35 cellular contexts compared by ENCODE assay signal in genomic region chr7:46320956-46321355, GRCh38.
A peak's percentile ranks its signal among the peaks of the same experiment; 100 is the strongest.
DNase-seq lines count a peak whose midpoint lies in the region; ATAC-seq, FAIRE-seq and TF ChIP-seq lines count a peak whose summit lies in the region.
"Had no signal": no experiment of that assay in that cellular context is flagged by ENCODE, and none has a peak within 500 bp of the region (broad histone marks: within the 10 kb centered on the region; RNA-seq: fewer than 3 reads in every experiment).

No MANE protein-coding gene starts in this region.

- H3K27ac Mint-ChIP-seq in activated CD8-positive, alpha-beta T cell treated with anti-CD3 and anti-CD28 coated beads for 36 hours, result no peak overlapping the region
- H3K27ac Mint-ChIP-seq: activated B cell treated with CpG ODN at 0.5 μM for 24 hours; activated CD4-positive, alpha-beta T cell treated with anti-CD3 and anti-CD28 coated beads, Interleukin-2, amount 10 ng/mL, durations not matched to agents 7 days and 5 days; activated naive CD8-positive, alpha-beta T cell treated with anti-CD3 and anti-CD28 coated beads for 36 hours; activated T-cell treated with anti-CD3 and anti-CD28 coated beads, Interleukin-2, amount 50 U/mL, for 24 hours; CD14-positive monocyte; naive thymus-derived CD8-positive, alpha-beta T cell had no signal

- H3K9me3 ChIP-seq in HepG2 (ENCODE audit: low read length) (no peaks in the 10 kb centered on the region), right lobe of liver (no peaks in the 10 kb centered on the region), mesenchymal stem cell (ENCODE audit: control insufficient read depth, low read length) (no peaks in the 10 kb centered on the region)
- H3K9me3 ChIP-seq: Caco-2, heart right ventricle, prostate gland, transverse colon had no signal

- no peaks in the 10 kb centered on the region for H3K27me3 Mint-ChIP-seq in activated CD8-positive, alpha-beta T cell treated with anti-CD3 and anti-CD28 coated beads for 36 hours
- H3K27me3 Mint-ChIP-seq: activated B cell treated with CpG ODN at 0.5 μM for 24 hours; activated CD4-positive, alpha-beta T cell treated with anti-CD3 and anti-CD28 coated beads, Interleukin-2, amount 10 ng/mL, durations not matched to agents 7 days and 5 days; activated T-cell treated with anti-CD3 and anti-CD28 coated beads, Interleukin-2, amount 50 U/mL, for 24 hours had no signal

- H2BK15ac ChIP-seq in mesenchymal stem cell (ENCODE audit: low read depth, poor library complexity, severe bottlenecking), result no peak overlapping the region

- DNase-seq in HepG2 (ENCODE audit: low spot score), result no peak
- no peak for DNase-seq in right lobe of liver
- peak; percentile 14 for DNase-seq in dermis blood vessel endothelial cell
- peak; percentile 82 for DNase-seq in mesenchymal stem cell
- no peak for DNase-seq in medulla oblongata (ENCODE audit: extremely low spot score)
- DNase-seq in activated CD8-positive, alpha-beta T cell treated with anti-CD3 and anti-CD28 coated beads for 36 hours, result no peak
- no peak for DNase-seq in frontal cortex (ENCODE audit: low spot score in 2 of 2)
- DNase-seq: 8988T; activated B cell treated with CpG ODN at 0.5 μM for 24 hours; activated CD4-positive, alpha-beta T cell treated with anti-CD3 and anti-CD28 coated beads, Interleukin-2, amount 10 ng/mL, durations not matched to agents 7 days and 5 days; activated gamma-delta T cell; activated naive CD8-positive, alpha-beta T cell treated with anti-CD3 and anti-CD28 coated beads for 36 hours; activated T-cell treated with anti-CD3 and anti-CD28 coated beads, Interleukin-2, amount 50 U/mL, for 24 hours; Caco-2; DMS79 treated with DMSO at 0.1 percent for 48 hours; dorsolateral prefrontal cortex; heart right ventricle; KG1; midbrain; naive thymus-derived CD8-positive, alpha-beta T cell; NCI-H1105; NCI-H187; NCI-H2171; nucleus accumbens; stimulated activated CD4-positive, alpha-beta T cell treated with anti-CD3 and anti-CD28 coated beads, Interleukin-15, amount 100 ng/mL, for 24 hours; stimulated activated CD4-positive, alpha-beta T cell treated with anti-CD3 and anti-CD28 coated beads, Interleukin-4, amount 100 ng/mL, for 4 hours; T-helper 1 cell; transverse colon had no signal

- H3K4me3 ChIP-seq in HepG2 (replicated peaks in 1 of 3; ENCODE audit: insufficient read depth in 1 of 3, low read depth in 2 of 3, low read length in 3 of 3) (no peak overlapping the region), right lobe of liver (no peak overlapping the region), mesenchymal stem cell (ENCODE audit: insufficient read depth in 1 of 2, low read depth in 1 of 2, low read length in 2 of 2) (no peak overlapping the region)
- H3K4me3 ChIP-seq: dorsolateral prefrontal cortex, GM23248, heart right ventricle, prostate gland, SK-N-MC, transverse colon had no signal

- 29% methylated on average over 3 of the region's 3 CpGs for WGBS in HepG2 (ENCODE audit: low lambda C conversion rate)
- 50% methylated on average over 2 of the region's 3 CpGs for WGBS in right lobe of liver (ENCODE audit: insufficient coverage, low coverage, low lambda C conversion rate, missing lambda C conversion rate)
- 31% methylated on average over 3 of the region's 3 CpGs for WGBS in mesenchymal stem cell

- H3K36me3 ChIP-seq in HepG2 (replicated peaks in 1 of 2; ENCODE audit: control insufficient read depth in 1 of 2, insufficient read depth in 2 of 2, low read length in 2 of 2) (no peaks in the 10 kb centered on the region), right lobe of liver (no peaks in the 10 kb centered on the region), mesenchymal stem cell (ENCODE audit: control insufficient read depth in 1 of 2, insufficient read depth in 2 of 2, low read depth in 1 of 2, low read length in 2 of 2) (no peaks in the 10 kb centered on the region)
- H3K36me3 ChIP-seq: heart right ventricle, prostate gland, transverse colon had no signal

- no peak overlapping the region for H2BK120ac ChIP-seq in mesenchymal stem cell (ENCODE audit: low read depth, low read length)

- no peak overlapping the region for H3K4ac ChIP-seq in mesenchymal stem cell (ENCODE audit: low read depth in 1 of 2, low read length in 2 of 2)

- H2AFZ ChIP-seq in HepG2 (ENCODE audit: low read length), result no peak overlapping the region
- no peak overlapping the region for H2AFZ ChIP-seq in mesenchymal stem cell (ENCODE audit: low read depth, low read length)
- H2AFZ ChIP-seq: GM23248 had no signal

- H3K4me1 Mint-ChIP-seq in activated CD8-positive, alpha-beta T cell treated with anti-CD3 and anti-CD28 coated beads for 36 hours (ENCODE audit: low read depth), result no peaks in the 10 kb centered on the region
- H3K4me1 Mint-ChIP-seq: activated B cell treated with CpG ODN at 0.5 μM for 24 hours; activated CD4-positive, alpha-beta T cell treated with anti-CD3 and anti-CD28 coated beads, Interleukin-2, amount 10 ng/mL, durations not matched to agents 7 days and 5 days; activated naive CD8-positive, alpha-beta T cell treated with anti-CD3 and anti-CD28 coated beads for 36 hours; CD14-positive monocyte; naive thymus-derived CD8-positive, alpha-beta T cell had no signal

- no peak overlapping the region for H3K27ac ChIP-seq in HepG2 (ENCODE audit: extremely low read length, insufficient read depth, low read length)
- H3K27ac ChIP-seq in right lobe of liver, result no peak overlapping the region
- H3K27ac ChIP-seq in mesenchymal stem cell (ENCODE audit: low read length, poor library complexity, severe bottlenecking), result no peak overlapping the region
- H3K27ac ChIP-seq: dorsolateral prefrontal cortex, GM23248, prostate gland, RWPE1, SK-N-MC, transverse colon had no signal

- no peak overlapping the region for H3K4me2 ChIP-seq in HepG2 (ENCODE audit: low read depth, low read length)
- no peak overlapping the region for H3K4me2 ChIP-seq in mesenchymal stem cell (ENCODE audit: low read length, poor library complexity, severe bottlenecking)

- no peak for TF ChIP-seq RAD21 in HepG2 (CRISPR knock-in tag; IDR thresholded peaks at IDR 0.05)

- no peak for ATAC-seq in HepG2
- ATAC-seq in right lobe of liver, result no peak
- ATAC-seq in HG02623 (IDR thresholded peaks at IDR 0.05; ENCODE audit: unreplicated experiment), result no peak
- no peak for ATAC-seq in activated CD8-positive, alpha-beta T cell treated with anti-CD3 and anti-CD28 coated beads for 36 hours
- ATAC-seq: naive thymus-derived CD8-positive, alpha-beta T cell; sciatic nerve had no signal

- no TSS peak for BruUV-seq in HepG2 (replicated peaks; lab: Mats Ljungman, UMichigan)

- H3K79me1 ChIP-seq in mesenchymal stem cell (replicated peaks; ENCODE audit: low read length, poor library complexity, severe bottlenecking), result no peaks in the 10 kb centered on the region

- H4K8ac ChIP-seq in mesenchymal stem cell (ENCODE audit: low read length), result no peak overlapping the region

- H3K36me3 Mint-ChIP-seq in activated CD8-positive, alpha-beta T cell treated with anti-CD3 and anti-CD28 coated beads for 36 hours (ENCODE audit: low read depth), result no peaks in the 10 kb centered on the region
- H3K36me3 Mint-ChIP-seq: activated naive CD8-positive, alpha-beta T cell treated with anti-CD3 and anti-CD28 coated beads for 36 hours; CD14-positive monocyte; naive thymus-derived CD8-positive, alpha-beta T cell had no signal

- H4K20me1 ChIP-seq in HepG2 (ENCODE audit: insufficient read depth, low read length), result no peaks in the 10 kb centered on the region

- TF ChIP-seq EP300 in HepG2 (IDR thresholded peaks at IDR 0.05; ENCODE audit: low read depth in 2 of 2, low read length in 2 of 2) (no peak), HepG2 (CRISPR knock-in tag; IDR thresholded peaks at IDR 0.05; ENCODE audit: borderline replicate concordance) (no peak)

- POLR2A ChIA-PET in HepG2 (lab: Yijun Ruan, JAX), result no interaction called here
- POLR2A ChIA-PET in activated CD8-positive, alpha-beta T cell treated with anti-CD3 and anti-CD28 coated beads for 36 hours (lab: Charles Lee), result no interaction called here

- H3K79me2 ChIP-seq in HepG2 (ENCODE audit: insufficient read depth, low read length), result no peaks in the 10 kb centered on the region

- TF ChIP-seq CTCF in HepG2 (CRISPR knock-in tag; IDR thresholded peaks at IDR 0.05) (no peak), right lobe of liver (IDR thresholded peaks at IDR 0.05) (no peak)
- TF ChIP-seq CTCF in activated CD8-positive, alpha-beta T cell treated with anti-CD3 and anti-CD28 coated beads for 36 hours (IDR thresholded peaks at IDR 0.05), result no peak

- H3K23ac ChIP-seq in mesenchymal stem cell (ENCODE audit: low read length in 2 of 2), result no peak overlapping the region

- H3K14ac ChIP-seq in mesenchymal stem cell (ENCODE audit: low read length in 2 of 2), result no peak overlapping the region

- intact Hi-C loops in HepG2 (cut with micrococcal nuclease; ENCODE audit: unreplicated experiment), result no loop called here
- intact Hi-C loops in right lobe of liver (cut with DNase I), result no loop called here
- intact Hi-C loops in activated CD8-positive, alpha-beta T cell treated with anti-CD3 and anti-CD28 coated beads for 36 hours (cut with micrococcal nuclease), result no loop called here

- H2BK12ac ChIP-seq in mesenchymal stem cell (ENCODE audit: low read length in 2 of 2), result no peak overlapping the region

- H3K27me3 ChIP-seq in HepG2 (ENCODE audit: control insufficient read depth in 1 of 2, insufficient read depth in 2 of 2, low read length in 2 of 2) (no peaks in the 10 kb centered on the region), right lobe of liver (no peaks in the 10 kb centered on the region), mesenchymal stem cell (ENCODE audit: control insufficient read depth in 1 of 2, insufficient read depth in 1 of 2, low read length in 2 of 2) (no peaks in the 10 kb centered on the region)
- H3K27me3 ChIP-seq: heart right ventricle, transverse colon had no signal

- peaks cover 9% of the 10 kb centered on the region; the same call in 1 of the 2 replicates for H3K4me1 ChIP-seq in HepG2 (ENCODE audit: insufficient read depth, low read length)
- no peaks in the 10 kb centered on the region for H3K4me1 ChIP-seq in right lobe of liver
- H3K4me1 ChIP-seq in mesenchymal stem cell (ENCODE audit: control insufficient read depth, insufficient read depth, low read depth, low read length), result no peaks in the 10 kb centered on the region
- H3K4me1 ChIP-seq: heart right ventricle, prostate gland, transverse colon had no signal

- no peak overlapping the region for H3K9ac ChIP-seq in HepG2 (ENCODE audit: insufficient read depth, low read depth, low read length)
- H3K9ac ChIP-seq in mesenchymal stem cell (ENCODE audit: low read length), result no peak overlapping the region
- H3K9ac ChIP-seq: GM23248 had no signal

- FAIRE-seq in HepG2 (lab: Jason Lieb, UNC) (no peak), frontal cortex (lab: Jason Lieb, UNC) (no peak)

- no peak overlapping the region for H3K4me3 Mint-ChIP-seq in activated CD8-positive, alpha-beta T cell treated with anti-CD3 and anti-CD28 coated beads for 36 hours
- H3K4me3 Mint-ChIP-seq: activated B cell treated with CpG ODN at 0.5 μM for 24 hours; activated CD4-positive, alpha-beta T cell treated with anti-CD3 and anti-CD28 coated beads, Interleukin-2, amount 10 ng/mL, durations not matched to agents 7 days and 5 days; activated naive CD8-positive, alpha-beta T cell treated with anti-CD3 and anti-CD28 coated beads for 36 hours; activated T-cell treated with anti-CD3 and anti-CD28 coated beads, Interleukin-2, amount 50 U/mL, for 24 hours; CD14-positive monocyte; naive thymus-derived CD8-positive, alpha-beta T cell had no signal

- H3K18ac ChIP-seq in mesenchymal stem cell (ENCODE audit: low read depth in 1 of 2, low read length in 2 of 2), result no peak overlapping the region

- no peak overlapping the region for H2BK5ac ChIP-seq in mesenchymal stem cell (ENCODE audit: low read depth, low read length, poor library complexity, severe bottlenecking)

- in situ Hi-C loops in HepG2 (cut with HindIII; ENCODE audit: extremely low pct_ligation_motif_present, low pct_unique_long_range_greater_than_20kb), result no loop called here

- H4K91ac ChIP-seq in mesenchymal stem cell (ENCODE audit: low read length), result no peak overlapping the region

- peaks cover 9% of the 10 kb centered on the region for H3K9me3 Mint-ChIP-seq in activated CD8-positive, alpha-beta T cell treated with anti-CD3 and anti-CD28 coated beads for 36 hours
- H3K9me3 Mint-ChIP-seq: activated B cell treated with CpG ODN at 0.5 μM for 24 hours had no signal

- CTCF ChIA-PET in HepG2 (lab: Yijun Ruan, JAX; ENCODE audit: low intra/inter-chr PET ratio, low total read pairs), result no interaction called here
- CTCF ChIA-PET in activated CD8-positive, alpha-beta T cell treated with anti-CD3 and anti-CD28 coated beads for 36 hours (lab: Charles Lee), result no interaction called here

- no peak for TF ChIP-seq POLR2A in HepG2 (IDR thresholded peaks at IDR 0.05; ENCODE audit: insufficient read depth in 1 of 2, low read depth in 2 of 2, low read length in 2 of 2)
- TF ChIP-seq POLR2A in right lobe of liver (IDR thresholded peaks at IDR 0.05), result no peak

- H2AK5ac ChIP-seq in mesenchymal stem cell (ENCODE audit: low read length, severe bottlenecking), result no peak overlapping the region

Comparison
In these comparisons a context has a peak if more than half of its experiments do, and no peak if none do; other contexts are left out.
1. DNase-seq: peak in dermis blood vessel endothelial cell (single experiment) and mesenchymal stem cell (single experiment); none in HepG2 (single experiment), right lobe of liver (0 of 3), medulla oblongata (single experiment), activated CD8-positive, alpha-beta T cell treated with anti-CD3 and anti-CD28 coated beads for 36 hours (single experiment) and frontal cortex (0 of 2).